8 cellular contexts compared by ENCODE assay signal in genomic region chr11:122796128-122796717, GRCh38. TPM values are rescaled to one million over a fixed set of nuclear protein-coding genes. Genes with fewer than 3 reads are reported as not detected.
A peak's percentile ranks its signal among the peaks of the same experiment; 100 is the strongest.
DNase-seq lines count a peak whose midpoint lies in the region; ATAC-seq lines count a peak whose summit lies in the region.

No MANE protein-coding gene starts in this region.

- no peak overlapping the region for H3K27ac ChIP-seq in right cardiac atrium (ENCODE audit: low read length)

- no peaks in the 10 kb centered on the region for H3K9me3 ChIP-seq in right cardiac atrium (ENCODE audit: control insufficient read depth, low read length)

- peaks cover 7% of the 10 kb centered on the region for H3K36me3 Mint-ChIP-seq in activated naive CD4-positive, alpha-beta T cell treated with anti-CD3 and anti-CD28 coated beads for 36 hours (ENCODE audit: low read depth)

- H3K4me3 ChIP-seq in right cardiac atrium (ENCODE audit: low read length): no peak overlapping the region

- intact Hi-C loops in activated naive CD4-positive, alpha-beta T cell treated with anti-CD3 and anti-CD28 coated beads for 36 hours (cut with micrococcal nuclease): loop anchor here (1.0 to 10.0 kb wide), 4 partner anchors 58 to 259 kb away; no protein-coding TSS in a partner anchor
- intact Hi-C loops in right cardiac atrium (cut with DNase I): loop anchor here in 3 of 4 donors (2.0 to 10.0 kb wide), 3 partner anchors 49 to 59 kb away; no protein-coding TSS in a partner anchor

- no peak overlapping the region for H3K27ac Mint-ChIP-seq in activated naive CD4-positive, alpha-beta T cell treated with anti-CD3 and anti-CD28 coated beads for 36 hours

- H3K4me3 Mint-ChIP-seq in activated naive CD4-positive, alpha-beta T cell treated with anti-CD3 and anti-CD28 coated beads for 36 hours: no peak overlapping the region

- WGBS in right cardiac atrium: 60% methylated on average over 11 of the region's 11 CpGs

- in situ Hi-C loops in SK-MEL-5 (cut with HindIII; ENCODE audit: low pct_unique_long_range_greater_than_20kb, low sequenced_read_pairs): no loop called here

- ATAC-seq in HG03139 (IDR thresholded peaks at IDR 0.05; ENCODE audit: unreplicated experiment) (peak; percentile 79), right cardiac atrium (peak in 1 of 2 donors; percentile 57)

- H3K27me3 Mint-ChIP-seq in activated naive CD4-positive, alpha-beta T cell treated with anti-CD3 and anti-CD28 coated beads for 36 hours (ENCODE audit: low read depth): no peaks in the 10 kb centered on the region

- CTCF ChIA-PET in activated naive CD4-positive, alpha-beta T cell treated with anti-CD3 and anti-CD28 coated beads for 36 hours (lab: Charles Lee): interaction anchor here (0.6 to 13.3 kb wide), 32 partner anchors 8 to 231 kb away, joined by 3 to 289 read pairs (median 4); no protein-coding TSS in a partner anchor

- peaks cover 2% of the 10 kb centered on the region for H3K4me1 Mint-ChIP-seq in activated naive CD4-positive, alpha-beta T cell treated with anti-CD3 and anti-CD28 coated beads for 36 hours (ENCODE audit: low read depth)

- no peaks in the 10 kb centered on the region for H3K27me3 ChIP-seq in right cardiac atrium (ENCODE audit: control insufficient read depth, insufficient read depth)

- H3K4me1 ChIP-seq in right cardiac atrium (ENCODE audit: control insufficient read depth, insufficient read depth, low read length): no peaks in the 10 kb centered on the region

- H3K9me3 Mint-ChIP-seq in activated naive CD4-positive, alpha-beta T cell treated with anti-CD3 and anti-CD28 coated beads for 36 hours: no peaks in the 10 kb centered on the region

- DNase-seq in NCI-H524 (lab: John Stamatoyannopoulos, UW) (peak; percentile 1 to 6), NCI-H524 treated with DMSO at 0.1 percent for 48 hours (lab: John Stamatoyannopoulos, UW) (no peak), SK-MEL-5 (ENCODE audit: low read depth, low spot score) (peak; percentile 73), right cardiac atrium (peak; percentile 29 to 70 (median 63)), NCI-H2081 treated with DMSO at 0.1 percent for 48 hours (lab: John Stamatoyannopoulos, UW) (no peak)
- DNase-seq in activated naive CD4-positive, alpha-beta T cell treated with anti-CD3 and anti-CD28 coated beads for 36 hours: peak; percentile 84
- peak; percentile 44 for DNase-seq in stimulated activated CD4-positive, alpha-beta T cell treated with anti-CD3 and anti-CD28 coated beads, Interleukin-2, amount 100 ng/mL, for 4 hours (ENCODE audit: low read depth)

RNA-seq across cellular contexts. Expression of gene CRTAM, which starts 42.1 kb away (rescaled TPM):
- 0.40 TPM in 1 of 2 replicates, not detected in the other for total RNA-seq in SK-MEL-5 (2014; rRNA removed; shearing (Covaris generic))
- 0.07 TPM in 1 of 2 replicates, not detected in the other for polyA plus RNA-seq in SK-MEL-5 (2015; cell fraction: cytosol; rRNA removed)
- not detected in 2 replicates for polyA plus RNA-seq in SK-MEL-5 (2015; cell fraction: nucleus; rRNA removed)
- total RNA-seq in activated naive CD4-positive, alpha-beta T cell treated with anti-CD3 and anti-CD28 coated beads for 36 hours: under 1 TPM; 0.20 to 0.38 TPM
- total RNA-seq in right cardiac atrium: under 1 TPM in 3 of 4 donors, not detected in 1; 0.14 to 0.29 (median 0.25) TPM
- polyA plus RNA-seq in right cardiac atrium: not detected

Comparison
In these comparisons a context has a peak if more than half of its experiments do, and no peak if none do; other contexts are left out.
1. DNase-seq: peak in NCI-H524 (2 of 2), SK-MEL-5 (single experiment), activated naive CD4-positive, alpha-beta T cell treated with anti-CD3 and anti-CD28 coated beads for 36 hours (single experiment), right cardiac atrium (3 of 3) and stimulated activated CD4-positive, alpha-beta T cell treated with anti-CD3 and anti-CD28 coated beads, Interleukin-2, amount 100 ng/mL, for 4 hours (single experiment); none in NCI-H524 treated with DMSO at 0.1 percent for 48 hours (single experiment) and NCI-H2081 treated with DMSO at 0.1 percent for 48 hours (single experiment).